10 cellular contexts compared by ENCODE assay signal in the genomic region with DNA sequence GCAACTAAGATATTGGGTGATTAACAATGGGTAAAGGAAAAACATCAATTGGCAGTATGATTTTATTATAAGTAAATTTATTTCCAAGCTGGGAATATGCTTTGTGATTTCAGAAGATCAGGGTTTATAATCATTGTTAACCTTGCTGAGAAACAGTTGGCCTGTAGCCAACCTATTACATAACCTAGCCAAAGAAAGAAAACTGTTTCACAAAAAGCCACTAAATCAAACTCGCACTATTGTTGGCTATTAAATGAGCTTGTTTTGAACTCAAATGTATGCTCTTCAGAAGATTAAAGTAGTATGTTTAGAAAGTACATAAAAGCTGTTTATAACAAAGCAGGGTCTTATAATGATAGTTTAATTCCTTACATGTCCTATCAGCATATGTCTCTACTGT.
A peak's percentile ranks its signal among the peaks of the same experiment; 100 is the strongest.
DNase-seq lines count a peak whose midpoint lies in the region; ATAC-seq and TF ChIP-seq lines count a peak whose summit lies in the region.
"Had no signal": no experiment of that assay in that cellular context is flagged by ENCODE, and none has a peak within 500 bp of the region (broad histone marks: within the 10 kb centered on the region; RNA-seq: fewer than 3 reads in every experiment).

No MANE protein-coding gene starts in this region.

- no peak overlapping the region for H3K27ac Mint-ChIP-seq in neural progenitor cell
- H3K27ac Mint-ChIP-seq: CD8-positive, alpha-beta T cell had no signal

- WGBS in aorta, 2 donors = 7 to 12% methylated on average over 1 of the region's 1 CpG

- H3K4me3 ChIP-seq in A673 (ENCODE audit: low read depth, low read length, poor library complexity, severe bottlenecking) = peak overlapping the region; percentile 0
- H3K4me3 ChIP-seq in fibroblast of mammary gland (ENCODE audit: control insufficient read depth, low read depth, low read length) = no peak overlapping the region
- H3K4me3 ChIP-seq in neural progenitor cell = no peak overlapping the region
- no peak overlapping the region for H3K4me3 ChIP-seq in aorta (ENCODE audit: low read length in 2 of 2)

- H3K36me3 ChIP-seq in A673 (ENCODE audit: insufficient read depth, low read length, poor library complexity, severe bottlenecking) = no peaks in the 10 kb centered on the region
- H3K36me3 ChIP-seq in neural progenitor cell = no peaks in the 10 kb centered on the region
- no peaks in the 10 kb centered on the region for H3K36me3 ChIP-seq in aorta (ENCODE audit: control insufficient read depth in 1 of 2, insufficient read depth in 2 of 2, low read length in 1 of 2)

- TF ChIP-seq CTCF in A673 (conservative IDR thresholded peaks at IDR 0.05; ENCODE audit: low read depth, low read length) = no peak
- TF ChIP-seq CTCF in fibroblast of mammary gland (conservative IDR thresholded peaks at IDR 0.05; ENCODE audit: control insufficient read depth, insufficient read depth, low read depth, low read length) = no peak
- no peak for TF ChIP-seq CTCF in neural progenitor cell (IDR thresholded peaks at IDR 0.05)

- no peaks in the 10 kb centered on the region for H4K20me1 ChIP-seq in neural progenitor cell (ENCODE audit: low read depth)

- no TSS peak for BruUV-seq in A673 (replicated peaks; lab: Mats Ljungman, UMichigan)

- H3F3A ChIP-seq in neural progenitor cell (ENCODE audit: low read depth) = no peaks in the 10 kb centered on the region

- peak; percentile 14 for ATAC-seq in GM18907 (IDR thresholded peaks at IDR 0.05; ENCODE audit: unreplicated experiment)
- no peak for ATAC-seq in aorta (ENCODE audit: low FRiP score)
- ATAC-seq in HG03565 (IDR thresholded peaks at IDR 0.05; ENCODE audit: unreplicated experiment) = no peak
- ATAC-seq: CD8-positive, alpha-beta T cell had no signal

- DNase-seq in A673 (ENCODE audit: low spot score) (peak; percentile 70), NOMO-1 treated with DMSO at 0.1 percent for 48 hours (lab: John Stamatoyannopoulos, UW; ENCODE audit: unreplicated experiment) (peak; percentile 72), fibroblast of mammary gland (ENCODE audit: low read depth) (peak; percentile 43), HPDE6-E6E7 (ENCODE audit: extremely low spot score) (no peak), neural progenitor cell (ENCODE audit: low spot score) (no peak), aorta (no peak)
- DNase-seq: activated gamma-delta T cell; CD8-positive, alpha-beta T cell had no signal

- no peaks in the 10 kb centered on the region for H3K27me3 ChIP-seq in A673 (replicated peaks; ENCODE audit: insufficient read depth, low read depth, low read length, poor library complexity)
- no peaks in the 10 kb centered on the region for H3K27me3 ChIP-seq in neural progenitor cell
- H3K27me3 ChIP-seq in aorta (ENCODE audit: control insufficient read depth in 1 of 2, insufficient read depth in 2 of 2, low read length in 1 of 2) = no peaks in the 10 kb centered on the region

- H3K4me1 ChIP-seq in A673 (ENCODE audit: insufficient read depth, low read length, poor library complexity, severe bottlenecking) (peaks cover 85% of the 10 kb centered on the region), neural progenitor cell (peaks cover 31% of the 10 kb centered on the region), aorta (ENCODE audit: control insufficient read depth in 1 of 2, insufficient read depth in 2 of 2, low read length in 2 of 2) (peaks cover 5 to 11% of the 10 kb centered on the region in 2 donors)

- POLR2A ChIA-PET in A673 (lab: Charles Lee; ENCODE audit: low non-redundant PET) = no interaction called here

- H3K4me2 ChIP-seq in neural progenitor cell = no peak overlapping the region

- intact Hi-C loops in A673 (cut with micrococcal nuclease; ENCODE audit: unreplicated experiment) (no loop called here), aorta (cut with DNase I) (no loop called here)

- peaks cover 2% of the 10 kb centered on the region for H3K9me3 Mint-ChIP-seq in neural progenitor cell
- H3K9me3 Mint-ChIP-seq: CD8-positive, alpha-beta T cell had no signal

- H3K9ac ChIP-seq in neural progenitor cell = no peak overlapping the region

- no peaks in the 10 kb centered on the region for H3K27me3 Mint-ChIP-seq in neural progenitor cell (ENCODE audit: insufficient read depth, low read depth)

- H3K4me1 Mint-ChIP-seq in neural progenitor cell = peaks cover 52% of the 10 kb centered on the region

- CTCF ChIA-PET in A673 (lab: Charles Lee) = no interaction called here

- H3K27ac ChIP-seq in A673 (ENCODE audit: low read depth, low read length, poor library complexity, severe bottlenecking) (peak overlapping the region; percentile 91), neural progenitor cell (no peak overlapping the region), aorta (ENCODE audit: low read depth in 1 of 2, low read length in 2 of 2) (no peak overlapping the region)

- no peaks in the 10 kb centered on the region for H3K36me3 Mint-ChIP-seq in neural progenitor cell
- H3K36me3 Mint-ChIP-seq: CD8-positive, alpha-beta T cell had no signal

- H2AFZ ChIP-seq in neural progenitor cell (replicated peaks) = no peak overlapping the region

- no peak overlapping the region for H3K4me3 Mint-ChIP-seq in neural progenitor cell
- H3K4me3 Mint-ChIP-seq: CD8-positive, alpha-beta T cell had no signal

- no peaks in the 10 kb centered on the region for H3K79me2 ChIP-seq in neural progenitor cell (ENCODE audit: low read depth)

- H3K9me3 ChIP-seq in A673 (ENCODE audit: low read depth, low read length, poor library complexity, severe bottlenecking) (no peaks in the 10 kb centered on the region), neural progenitor cell (ENCODE audit: low read depth) (no peaks in the 10 kb centered on the region), aorta (ENCODE audit: control insufficient read depth, low read length) (no peaks in the 10 kb centered on the region)

Comparison
In these comparisons a context has a peak if more than half of its experiments do, and no peak if none do; other contexts are left out.
1. DNase-seq: peak in A673 (single experiment), NOMO-1 treated with DMSO at 0.1 percent for 48 hours (single experiment) and fibroblast of mammary gland (single experiment); none in HPDE6-E6E7 (single experiment), neural progenitor cell (single experiment) and aorta (0 of 2).